ENCODE assay signal across 23 cellular contexts in the genomic region with DNA sequence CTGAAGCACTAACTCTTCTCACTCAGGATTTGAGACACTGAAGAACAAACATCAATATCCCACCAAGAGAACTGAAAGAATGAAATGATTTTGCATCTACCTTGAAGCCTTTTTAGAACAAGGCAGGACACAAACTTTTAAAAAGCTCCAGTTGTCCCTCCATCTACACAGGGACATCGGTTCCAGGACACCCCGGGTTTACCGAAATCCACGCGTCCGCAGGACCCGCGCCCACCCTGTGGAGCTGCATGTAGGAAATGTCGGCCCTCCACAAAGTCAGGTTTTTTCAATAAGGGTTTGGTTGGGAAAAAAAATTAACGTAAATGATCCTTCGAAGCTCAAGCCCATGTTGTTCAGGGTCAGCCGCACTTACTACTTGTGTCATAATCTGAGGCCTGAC.
"Had no signal": no experiment of that assay in that cellular context is flagged by ENCODE, and none has a peak within 500 bp of the region (broad histone marks: within the 10 kb centered on the region; RNA-seq: fewer than 3 reads in every experiment).

No MANE protein-coding gene starts in this region.

- H3K27ac Mint-ChIP-seq: IgD-negative memory B cell had no signal

- H3K4me3 Mint-ChIP-seq: IgD-negative memory B cell had no signal

- H3K9ac ChIP-seq: KMS-11, SK-N-SH had no signal

- H3K4me2 ChIP-seq: KMS-11, SK-N-SH had no signal

- H3K36me3 Mint-ChIP-seq: IgD-negative memory B cell had no signal

- DNase-seq: Kasumi-1, MM.1S, NCI-H1092 treated with DMSO at 0.1 percent for 48 hours, NCI-H1436, NCI-H187, NCI-H2029, NCI-H2081 treated with DMSO at 0.1 percent for 48 hours, NCI-H2171, NCI-H226, NCI-H446, NCI-H510A, NCI-H524 treated with DMSO at 0.1 percent for 48 hours, NCI-H69, NCI-H774, PC-3, SHP77, SK-N-SH had no signal

- H3K4me3 ChIP-seq: K562 had no signal

- ATAC-seq: HepG2, K562, Panc1, PC-3 had no signal

- H3K4me1 Mint-ChIP-seq: IgD-negative memory B cell had no signal

- H3K27ac ChIP-seq: KMS-11, RWPE1 had no signal
